14 cellular contexts compared by ENCODE assay signal in genomic region chr10:14574291-14574690, GRCh38.
A peak's percentile ranks its signal among the peaks of the same experiment; 100 is the strongest.
DNase-seq lines count a peak whose midpoint lies in the region; ATAC-seq and TF ChIP-seq lines count a peak whose summit lies in the region.
"Had no signal": no experiment of that assay in that cellular context is flagged by ENCODE, and none has a peak within 500 bp of the region (broad histone marks: within the 10 kb centered on the region; RNA-seq: fewer than 3 reads in every experiment).

No MANE protein-coding gene starts in this region.

- DNase-seq in activated CD8-positive, alpha-beta T cell treated with anti-CD3 and anti-CD28 coated beads for 36 hours = no peak
- no peak for DNase-seq in activated CD8-positive, alpha-beta T cell treated with anti-CD3 and anti-CD28 coated beads, Interleukin-2, amount 10 ng/mL, durations not matched to agents 7 days and 5 days
- DNase-seq in fibroblast of villous mesenchyme (ENCODE audit: low read depth) = peak; percentile 31
- peak in 19 of 49 donors; percentile 15 to 75 (median 37) for DNase-seq in substantia nigra (lab: John Stamatoyannopoulos, UW)
- no peak for DNase-seq in DMS53 treated with DMSO at 0.1 percent for 48 hours (lab: John Stamatoyannopoulos, UW; ENCODE audit: unreplicated experiment)
- DNase-seq in activated CD8-positive, alpha-beta memory T cell treated with anti-CD3 and anti-CD28 coated beads, Interleukin-2, amount 50 U/mL, for 48 hours = no peak
- DNase-seq: Calu3, cerebellar nuclear complex, NCI-H1417 treated with DMSO at 0.1 percent for 48 hours, NCI-H2227 treated with DMSO at 0.1 percent for 48 hours, psoas muscle had no signal

- peak overlapping the region; percentile 40 for H3K27ac Mint-ChIP-seq in activated CD8-positive, alpha-beta T cell treated with anti-CD3 and anti-CD28 coated beads for 36 hours
- H3K27ac Mint-ChIP-seq in activated CD8-positive, alpha-beta T cell treated with anti-CD3 and anti-CD28 coated beads, Interleukin-2, amount 10 ng/mL, durations not matched to agents 7 days and 5 days = no peak overlapping the region

- POLR2A ChIA-PET in activated CD8-positive, alpha-beta T cell treated with anti-CD3 and anti-CD28 coated beads for 36 hours (lab: Charles Lee) = interaction anchor here (1.2 to 2.7 kb wide), 3 partner anchors 10 to 22 kb away, joined by 4 to 13 read pairs (median 7); no protein-coding TSS in a partner anchor
- POLR2A ChIA-PET in activated CD8-positive, alpha-beta T cell treated with anti-CD3 and anti-CD28 coated beads, Interleukin-2, amount 10 ng/mL, durations not matched to agents 7 days and 5 days (lab: Charles Lee) = interaction anchor here (0.8 kb wide), 1 partner anchor 30 kb away, joined by 3 read pairs; no protein-coding TSS in a partner anchor

- no peaks in the 10 kb centered on the region for H3K9me3 Mint-ChIP-seq in activated CD8-positive, alpha-beta T cell treated with anti-CD3 and anti-CD28 coated beads for 36 hours
- no peaks in the 10 kb centered on the region for H3K9me3 Mint-ChIP-seq in activated CD8-positive, alpha-beta T cell treated with anti-CD3 and anti-CD28 coated beads, Interleukin-2, amount 10 ng/mL, durations not matched to agents 7 days and 5 days (ENCODE audit: insufficient read depth)

- no peak overlapping the region for H3K4me3 Mint-ChIP-seq in activated CD8-positive, alpha-beta T cell treated with anti-CD3 and anti-CD28 coated beads for 36 hours
- H3K4me3 Mint-ChIP-seq in activated CD8-positive, alpha-beta T cell treated with anti-CD3 and anti-CD28 coated beads, Interleukin-2, amount 10 ng/mL, durations not matched to agents 7 days and 5 days = no peak overlapping the region

- H3K4me1 Mint-ChIP-seq in activated CD8-positive, alpha-beta T cell treated with anti-CD3 and anti-CD28 coated beads for 36 hours (ENCODE audit: low read depth) = peaks cover 77% of the 10 kb centered on the region
- peaks cover 82% of the 10 kb centered on the region for H3K4me1 Mint-ChIP-seq in activated CD8-positive, alpha-beta T cell treated with anti-CD3 and anti-CD28 coated beads, Interleukin-2, amount 10 ng/mL, durations not matched to agents 7 days and 5 days (ENCODE audit: low read depth)

- no peaks in the 10 kb centered on the region for H3K27me3 Mint-ChIP-seq in activated CD8-positive, alpha-beta T cell treated with anti-CD3 and anti-CD28 coated beads for 36 hours
- H3K27me3 Mint-ChIP-seq in activated CD8-positive, alpha-beta T cell treated with anti-CD3 and anti-CD28 coated beads, Interleukin-2, amount 10 ng/mL, durations not matched to agents 7 days and 5 days (ENCODE audit: low read depth) = no peaks in the 10 kb centered on the region

- H3K36me3 Mint-ChIP-seq in activated CD8-positive, alpha-beta T cell treated with anti-CD3 and anti-CD28 coated beads for 36 hours (ENCODE audit: low read depth) = peaks cover 56% of the 10 kb centered on the region
- peaks cover 66% of the 10 kb centered on the region for H3K36me3 Mint-ChIP-seq in activated CD8-positive, alpha-beta T cell treated with anti-CD3 and anti-CD28 coated beads, Interleukin-2, amount 10 ng/mL, durations not matched to agents 7 days and 5 days (ENCODE audit: low read depth)

- intact Hi-C loops in activated CD8-positive, alpha-beta T cell treated with anti-CD3 and anti-CD28 coated beads for 36 hours (cut with micrococcal nuclease) = no loop called here

- H3K27ac ChIP-seq in VCaP (peak overlapping the region; percentile 82; the same call in 1 of the 2 replicates), substantia nigra (ENCODE audit: low read depth, low read length, poor library complexity, severe bottlenecking) (peak overlapping the region; percentile 100)
- H3K27ac ChIP-seq: psoas muscle, thoracic aorta had no signal

- CTCF ChIA-PET in activated CD8-positive, alpha-beta T cell treated with anti-CD3 and anti-CD28 coated beads for 36 hours (lab: Charles Lee) = interaction anchor here (1.1 kb wide), 2 partner anchors 9 to 26 kb away, joined by 3 to 7 read pairs; no protein-coding TSS in a partner anchor
- CTCF ChIA-PET in activated CD8-positive, alpha-beta T cell treated with anti-CD3 and anti-CD28 coated beads, Interleukin-2, amount 10 ng/mL, durations not matched to agents 7 days and 5 days (lab: Charles Lee) = interaction anchor here (1.1 to 2.1 kb wide), 4 partner anchors 9 to 31 kb away, joined by 3 to 7 read pairs (median 4); no protein-coding TSS in a partner anchor

- TF ChIP-seq CTCF in activated CD8-positive, alpha-beta T cell treated with anti-CD3 and anti-CD28 coated beads for 36 hours (IDR thresholded peaks at IDR 0.05) = no peak
- TF ChIP-seq CTCF in VCaP (conservative IDR thresholded peaks at IDR 0.05) = no peak
- no peak for TF ChIP-seq CTCF in fibroblast of villous mesenchyme (IDR thresholded peaks at IDR 0.05; ENCODE audit: insufficient read depth, low read depth, low read length)

- ATAC-seq in activated CD8-positive, alpha-beta T cell treated with anti-CD3 and anti-CD28 coated beads for 36 hours = no peak
- no peak for ATAC-seq in activated CD8-positive, alpha-beta T cell treated with anti-CD3 and anti-CD28 coated beads, Interleukin-2, amount 10 ng/mL, durations not matched to agents 7 days and 5 days
- no peak for ATAC-seq in HG02970 (IDR thresholded peaks at IDR 0.05; ENCODE audit: low FRiP score, unreplicated experiment)
- ATAC-seq: psoas muscle had no signal

- no peak overlapping the region for H3K4me3 ChIP-seq in fibroblast of villous mesenchyme (ENCODE audit: low read depth, low read length)
- H3K4me3 ChIP-seq: psoas muscle, thoracic aorta had no signal
